In the genomic region with DNA sequence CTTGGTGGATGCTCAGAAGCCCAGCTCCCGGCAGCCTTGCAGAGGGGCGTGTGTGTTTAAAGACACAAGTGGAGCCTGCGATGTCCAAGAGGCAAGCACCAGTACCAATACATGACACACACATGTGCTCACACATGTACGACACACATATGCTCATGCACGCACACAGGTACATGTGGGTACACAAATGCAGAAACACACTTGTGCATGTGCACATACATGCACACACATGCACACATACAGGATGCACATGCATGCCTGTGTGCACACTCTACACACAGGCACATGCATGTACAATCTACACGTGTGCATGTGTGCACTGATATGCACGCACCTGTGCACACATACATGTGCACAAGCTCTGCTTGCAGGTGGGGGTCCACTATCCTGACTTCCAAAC, we compare ENCODE assay signal across 31 cellular contexts. TPM values are rescaled to one million over a fixed set of nuclear protein-coding genes. Genes with fewer than 3 reads are reported as not detected.
"Had no signal": no experiment of that assay in that cellular context is flagged by ENCODE, and none has a peak within 500 bp of the region (broad histone marks: within the 10 kb centered on the region; RNA-seq: fewer than 3 reads in every experiment).

No MANE protein-coding gene starts in this region.

- H3K4me1 ChIP-seq: ascending aorta, SJSA1 had no signal

- H3K27ac Mint-ChIP-seq: activated CD4-positive, alpha-beta T cell treated with anti-CD3 and anti-CD28 coated beads, Interleukin-2, amount 10 ng/mL, durations not matched to agents 24 days and 14 days; activated CD8-positive, alpha-beta T cell treated with anti-CD3 and anti-CD28 coated beads for 36 hours; activated naive CD8-positive, alpha-beta T cell treated with anti-CD3 and anti-CD28 coated beads for 36 hours; activated T-cell treated with anti-CD3 and anti-CD28 coated beads, Interleukin-2, amount 50 U/mL, for 72 hours; activated T-helper 17 cell treated with anti-CD3 and anti-CD28 coated beads, Interleukin-2, amount 50 U/mL, for 72 hours; T-helper 1 cell treated with Interleukin-12 subunit alpha and Interleukin-12 subunit beta and Interleukin-4 antibody, amounts not matched to agents 30 μg/mL and 1 μg/mL, for 36 hours; T-helper 2 cell treated with Interferon-gamma antibody and Interleukin-4, amounts not matched to agents 5 μg/mL and 100 μg/mL, for 36 hours had no signal

- H3K27me3 ChIP-seq: ascending aorta had no signal

- H3K36me3 Mint-ChIP-seq: activated naive CD8-positive, alpha-beta T cell treated with anti-CD3 and anti-CD28 coated beads for 36 hours had no signal

- H3K4me3 Mint-ChIP-seq: activated CD4-positive, alpha-beta T cell treated with anti-CD3 and anti-CD28 coated beads, Interleukin-2, amount 10 ng/mL, durations not matched to agents 24 days and 14 days; activated CD8-positive, alpha-beta T cell treated with anti-CD3 and anti-CD28 coated beads for 36 hours; activated naive CD8-positive, alpha-beta T cell treated with anti-CD3 and anti-CD28 coated beads for 36 hours; activated T-cell treated with anti-CD3 and anti-CD28 coated beads, Interleukin-2, amount 50 U/mL, for 72 hours; activated T-helper 17 cell treated with anti-CD3 and anti-CD28 coated beads, Interleukin-2, amount 50 U/mL, for 72 hours; T-helper 1 cell treated with Interleukin-12 subunit alpha and Interleukin-12 subunit beta and Interleukin-4 antibody, amounts not matched to agents 30 μg/mL and 1 μg/mL, for 36 hours; T-helper 2 cell treated with Interferon-gamma antibody and Interleukin-4, amounts not matched to agents 5 μg/mL and 100 μg/mL, for 36 hours had no signal

- H3K4me3 ChIP-seq: ascending aorta, cardiac muscle cell, SJSA1 had no signal

- H3K27ac ChIP-seq: ascending aorta, cardiac muscle cell, KMS-11, SJSA1 had no signal

- H3K9me3 Mint-ChIP-seq: activated CD4-positive, alpha-beta T cell treated with anti-CD3 and anti-CD28 coated beads, Interleukin-2, amount 10 ng/mL, durations not matched to agents 24 days and 14 days; activated CD8-positive, alpha-beta T cell treated with anti-CD3 and anti-CD28 coated beads for 36 hours; activated naive CD8-positive, alpha-beta T cell treated with anti-CD3 and anti-CD28 coated beads for 36 hours; activated T-cell treated with anti-CD3 and anti-CD28 coated beads, Interleukin-2, amount 50 U/mL, for 72 hours; activated T-helper 17 cell treated with anti-CD3 and anti-CD28 coated beads, Interleukin-2, amount 50 U/mL, for 72 hours; T-helper 1 cell treated with Interleukin-12 subunit alpha and Interleukin-12 subunit beta and Interleukin-4 antibody, amounts not matched to agents 30 μg/mL and 1 μg/mL, for 36 hours; T-helper 2 cell treated with Interferon-gamma antibody and Interleukin-4, amounts not matched to agents 5 μg/mL and 100 μg/mL, for 36 hours had no signal

- H3K4me2 ChIP-seq: KMS-11, SK-N-SH had no signal

- ATAC-seq: activated CD8-positive, alpha-beta T cell treated with anti-CD3 and anti-CD28 coated beads for 36 hours; activated T-cell treated with anti-CD3 and anti-CD28 coated beads, Interleukin-2, amount 50 U/mL, for 72 hours; activated T-helper 17 cell treated with anti-CD3 and anti-CD28 coated beads, Interleukin-2, amount 50 U/mL, for 72 hours had no signal

- H3K9me3 ChIP-seq: ascending aorta, SJSA1, SK-N-SH had no signal

- H3K36me3 ChIP-seq: ascending aorta, cardiac muscle cell, SJSA1 had no signal

- DNase-seq: activated CD4-positive, alpha-beta T cell treated with anti-CD3 and anti-CD28 coated beads, Interleukin-2, amount 10 ng/mL, durations not matched to agents 24 days and 14 days; activated CD4-positive, alpha-beta T cell treated with anti-CD3 and anti-CD28 coated beads, Interleukin-2, amount 50 U/mL, for 4 hours; activated CD8-positive, alpha-beta T cell treated with anti-CD3 and anti-CD28 coated beads for 36 hours; activated effector memory CD4-positive, alpha-beta T cell treated with anti-CD3 and anti-CD28 coated beads, Interleukin-2, amount 50 U/mL, for 16 hours; activated naive CD4-positive, alpha-beta T cell; activated naive CD4-positive, alpha-beta T cell treated with anti-CD3 and anti-CD28 coated beads, Interleukin-2, amount 50 U/mL, for 16 hours; activated naive CD8-positive, alpha-beta T cell treated with anti-CD3 and anti-CD28 coated beads for 36 hours; activated T-cell treated with anti-CD3 and anti-CD28 coated beads, Interleukin-2, amount 50 U/mL, for 1 hour; activated T-cell treated with anti-CD3 and anti-CD28 coated beads, Interleukin-2, amount 50 U/mL, for 72 hours; amniotic stem cell; MM.1S; MV-4-11; NCI-H1092; NCI-H1436 treated with DMSO at 0.1 percent for 48 hours; NCI-H1694 treated with DMSO at 0.1 percent for 48 hours; NCI-H2029; NCI-H345; NCI-H524 treated with DMSO at 0.1 percent for 48 hours; SHP77; SK-N-SH had no signal

- H3K4me1 Mint-ChIP-seq: activated CD4-positive, alpha-beta T cell treated with anti-CD3 and anti-CD28 coated beads, Interleukin-2, amount 10 ng/mL, durations not matched to agents 24 days and 14 days; activated naive CD8-positive, alpha-beta T cell treated with anti-CD3 and anti-CD28 coated beads for 36 hours; activated T-helper 17 cell treated with anti-CD3 and anti-CD28 coated beads, Interleukin-2, amount 50 U/mL, for 72 hours had no signal

- FAIRE-seq: TTC549 had no signal

- H3K9ac ChIP-seq: KMS-11, SK-N-SH had no signal

RNA-seq across cellular contexts. Expression of a gene that starts 10.8 kb away (rescaled TPM):
- total RNA-seq: activated CD4-positive, alpha-beta T cell treated with anti-CD3 and anti-CD28 coated beads, Interleukin-2, amount 10 ng/mL, durations not matched to agents 24 days and 14 days; activated CD8-positive, alpha-beta memory T cell treated with anti-CD3 and anti-CD28 coated beads for 36 hours; activated CD8-positive, alpha-beta T cell treated with anti-CD3 and anti-CD28 coated beads for 36 hours; activated naive CD8-positive, alpha-beta T cell treated with anti-CD3 and anti-CD28 coated beads for 36 hours; activated T-helper 17 cell treated with anti-CD3 and anti-CD28 coated beads, Interleukin-2, amount 50 U/mL, for 72 hours; ascending aorta; LHCN-M2; RPMI7951; SJSA1 had no signal
- polyA plus RNA-seq: SK-N-SH had no signal
